In the genomic region with DNA sequence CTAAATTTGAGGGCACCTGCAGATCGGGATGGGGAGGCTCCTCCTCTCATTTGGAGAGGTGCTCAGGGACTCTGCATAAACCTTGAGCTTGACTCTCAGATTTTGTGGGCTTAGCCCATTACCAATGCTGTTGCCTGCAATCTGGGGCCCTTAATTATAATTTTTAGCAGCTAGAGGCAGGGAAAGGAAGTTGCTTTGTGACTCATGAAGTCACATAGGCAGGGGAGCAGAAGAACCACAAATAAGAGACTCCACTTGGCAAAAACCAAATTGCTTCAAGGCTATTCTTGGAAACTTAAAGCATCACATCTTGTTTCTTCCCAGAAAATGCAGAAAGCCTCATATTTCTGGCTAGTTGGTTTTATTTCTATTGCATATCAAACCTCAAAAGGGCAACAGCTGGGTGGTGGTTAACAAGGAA, we compare ENCODE assay signal across 9 cellular contexts. TPM values are rescaled to one million over a fixed set of nuclear protein-coding genes. Genes with fewer than 3 reads are reported as not detected.
DNase-seq lines count a peak whose midpoint lies in the region; ATAC-seq and TF ChIP-seq lines count a peak whose summit lies in the region.
"Had no signal": no experiment of that assay in that cellular context is flagged by ENCODE, and none has a peak within 500 bp of the region (broad histone marks: within the 10 kb centered on the region; RNA-seq: fewer than 3 reads in every experiment).

No MANE protein-coding gene starts in this region.

- peak overlapping the region; percentile 86 for H3K27ac ChIP-seq in AG04450 (ENCODE audit: low read depth, low read length)
- peak overlapping the region; percentile 30 to 48 for H3K27ac ChIP-seq in mucosa of rectum (ENCODE audit: low read depth in 2 of 2, low read length in 2 of 2)

- no peak overlapping the region for H3K4me3 ChIP-seq in AG04450 (ENCODE audit: low read depth, low read length)
- no peak overlapping the region for H3K4me3 ChIP-seq in mucosa of rectum (ENCODE audit: low read length in 2 of 2)

- POLR2A ChIA-PET in AG04450 (lab: Yijun Ruan, JAX), result interaction anchor here (0.6 to 1.0 kb wide), 2 partner anchors 31 to 115 kb away, joined by 3 read pairs; no protein-coding TSS in a partner anchor

- CTCF ChIA-PET in AG04450 (lab: Charles Lee), result interaction anchor here (0.6 to 1.5 kb wide), 3 partner anchors 40 to 79 kb away, joined by 3 to 5 read pairs (median 3); no protein-coding TSS in a partner anchor

- peaks cover 80% of the 10 kb centered on the region for H3K4me1 Mint-ChIP-seq in activated naive CD8-positive, alpha-beta T cell treated with anti-CD3 and anti-CD28 coated beads, Interleukin-2, amount 50 U/mL, for 24 hours

- TF ChIP-seq CTCF in AG04450 (IDR thresholded peaks at IDR 0.05; ENCODE audit: low read depth, low read length), result no peak

- no peaks in the 10 kb centered on the region for H3K9me3 Mint-ChIP-seq in activated naive CD8-positive, alpha-beta T cell treated with anti-CD3 and anti-CD28 coated beads, Interleukin-2, amount 50 U/mL, for 24 hours
- H3K9me3 Mint-ChIP-seq: brain had no signal

- DNase-seq in AG04450 (ENCODE audit: low read depth, low spot score), result no peak
- DNase-seq in Kasumi-1 (lab: John Stamatoyannopoulos, UW), result peak; percentile 72 to 77
- no peak for DNase-seq in activated naive CD8-positive, alpha-beta T cell treated with anti-CD3 and anti-CD28 coated beads, Interleukin-2, amount 50 U/mL, for 24 hours
- DNase-seq in germinal center (ENCODE audit: low spot score), result no peak
- DNase-seq in mesenteric fat pad (ENCODE audit: low spot score), result no peak

- H3K9ac ChIP-seq in mucosa of rectum (ENCODE audit: low read depth in 1 of 2, low read length in 2 of 2), result no peak overlapping the region

- H3K36me3 Mint-ChIP-seq in activated naive CD8-positive, alpha-beta T cell treated with anti-CD3 and anti-CD28 coated beads, Interleukin-2, amount 50 U/mL, for 24 hours (ENCODE audit: low read depth), result peaks cover 15% of the 10 kb centered on the region
- H3K36me3 Mint-ChIP-seq: brain had no signal

- H3K27me3 Mint-ChIP-seq in activated naive CD8-positive, alpha-beta T cell treated with anti-CD3 and anti-CD28 coated beads, Interleukin-2, amount 50 U/mL, for 24 hours, result no peaks in the 10 kb centered on the region

- peaks cover 26 to 53% of the 10 kb centered on the region in 2 donors for H3K4me1 ChIP-seq in mucosa of rectum (ENCODE audit: control insufficient read depth in 2 of 2, insufficient read depth in 2 of 2, low read length in 2 of 2)

- peak overlapping the region; percentile 91 for H3K27ac Mint-ChIP-seq in activated naive CD8-positive, alpha-beta T cell treated with anti-CD3 and anti-CD28 coated beads, Interleukin-2, amount 50 U/mL, for 24 hours

- H3K4me3 Mint-ChIP-seq in activated naive CD8-positive, alpha-beta T cell treated with anti-CD3 and anti-CD28 coated beads, Interleukin-2, amount 50 U/mL, for 24 hours, result peak overlapping the region; percentile 66
- H3K4me3 Mint-ChIP-seq: brain had no signal

- ATAC-seq in activated naive CD8-positive, alpha-beta T cell treated with anti-CD3 and anti-CD28 coated beads, Interleukin-2, amount 50 U/mL, for 24 hours, result peak; percentile 80
- ATAC-seq in HG03280 (IDR thresholded peaks at IDR 0.05; ENCODE audit: unreplicated experiment) (no peak), HG02885 (IDR thresholded peaks at IDR 0.05; ENCODE audit: poor library complexity, unreplicated experiment) (no peak)

- no peaks in the 10 kb centered on the region for H3K27me3 ChIP-seq in AG04450 (ENCODE audit: control insufficient read depth, insufficient read depth, low read length)
- no peaks in the 10 kb centered on the region for H3K27me3 ChIP-seq in mucosa of rectum (ENCODE audit: control insufficient read depth in 2 of 2, insufficient read depth in 2 of 2, low read length in 2 of 2)

- H3K9me3 ChIP-seq in AG04450 (ENCODE audit: control insufficient read depth, insufficient read depth, low read length) (no peaks in the 10 kb centered on the region), mucosa of rectum (ENCODE audit: control insufficient read depth in 2 of 2, low read length in 2 of 2) (no peaks in the 10 kb centered on the region)

- H3K36me3 ChIP-seq in mucosa of rectum (ENCODE audit: control insufficient read depth in 2 of 2, insufficient read depth in 2 of 2, low read length in 2 of 2), result peaks cover 20 to 23% of the 10 kb centered on the region in 2 donors

RNA-seq across cellular contexts. Expression of gene MICAL2, which starts 46.9 kb away (rescaled TPM):
- polyA plus RNA-seq in AG04450 (2011; rRNA removed), result 171 and 222 TPM in 2 replicates
- polyA minus RNA-seq in AG04450 (2011; rRNA and poly(A)+ RNA removed), result 389 and 460 TPM in 2 replicates
- 31.1 TPM for total RNA-seq in mesenteric fat pad

Comparison
In these comparisons a context has a peak if more than half of its experiments do, and no peak if none do; other contexts are left out.
1. DNase-seq: peak in Kasumi-1 (2 of 2); none in AG04450 (single experiment), activated naive CD8-positive, alpha-beta T cell treated with anti-CD3 and anti-CD28 coated beads, Interleukin-2, amount 50 U/mL, for 24 hours (single experiment), germinal center (single experiment) and mesenteric fat pad (single experiment).